1 cellular context compared by ENCODE assay signal in genomic region chr15:75650908-75651809, GRCh38.
TF ChIP-seq lines count a peak whose summit lies in the region.

No MANE protein-coding gene starts in this region.

TF ChIP-seq in K562, 482 proteins besides CTCF, POLR2A, EP300 and RAD21 (continued from another document and continues in another):
- no peak for TF ChIP-seq ZFP36 (IDR thresholded peaks at IDR 0.05; ENCODE audit: low read depth, low read length, partially characterized antibody)
- TF ChIP-seq BACH1 (tag; IDR thresholded peaks at IDR 0.05), result no peak
- TF ChIP-seq U2AF1 (optimal IDR thresholded peaks at IDR 0.05; ENCODE audit: low read depth, low read length), result no peak
- TF ChIP-seq EP400 (IDR thresholded peaks at IDR 0.05), result peak; percentile 82
- no peak for TF ChIP-seq MXD1 (CRISPR knock-in tag; IDR thresholded peaks at IDR 0.05; ENCODE audit: borderline replicate concordance, poor library complexity, severe bottlenecking)
- no peak for TF ChIP-seq ZBTB26 (CRISPR knock-in tag; IDR thresholded peaks at IDR 0.05)
- TF ChIP-seq ZBTB7A (IDR thresholded peaks at IDR 0.05; ENCODE audit: borderline replicate concordance, control insufficient read depth, low read depth, low read length), result peak; percentile 92
- TF ChIP-seq HNRNPUL1 (IDR thresholded peaks at IDR 0.05; ENCODE audit: low read length), result no peak
- TF ChIP-seq ARID1B (IDR thresholded peaks at IDR 0.05), result peak; percentile 90
- no peak; the same call in 1 of the 2 replicates for TF ChIP-seq TARDBP (IDR thresholded peaks at IDR 0.05)
- TF ChIP-seq, protein P1, sequence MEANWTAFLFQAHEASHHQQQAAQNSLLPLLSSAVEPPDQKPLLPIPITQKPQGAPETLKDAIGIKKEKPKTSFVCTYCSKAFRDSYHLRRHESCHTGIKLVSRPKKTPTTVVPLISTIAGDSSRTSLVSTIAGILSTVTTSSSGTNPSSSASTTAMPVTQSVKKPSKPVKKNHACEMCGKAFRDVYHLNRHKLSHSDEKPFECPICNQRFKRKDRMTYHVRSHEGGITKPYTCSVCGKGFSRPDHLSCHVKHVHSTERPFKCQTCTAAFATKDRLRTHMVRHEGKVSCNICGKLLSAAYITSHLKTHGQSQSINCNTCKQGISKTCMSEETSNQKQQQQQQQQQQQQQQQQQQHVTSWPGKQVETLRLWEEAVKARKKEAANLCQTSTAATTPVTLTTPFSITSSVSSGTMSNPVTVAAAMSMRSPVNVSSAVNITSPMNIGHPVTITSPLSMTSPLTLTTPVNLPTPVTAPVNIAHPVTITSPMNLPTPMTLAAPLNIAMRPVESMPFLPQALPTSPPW (CRISPR knock-in tag; IDR thresholded peaks at IDR 0.05), result peak; percentile 68
- peak; percentile 49; the same call in 1 of the 2 replicates for TF ChIP-seq EGR1 (conservative IDR thresholded peaks at IDR 0.05)
- TF ChIP-seq, protein P2, sequence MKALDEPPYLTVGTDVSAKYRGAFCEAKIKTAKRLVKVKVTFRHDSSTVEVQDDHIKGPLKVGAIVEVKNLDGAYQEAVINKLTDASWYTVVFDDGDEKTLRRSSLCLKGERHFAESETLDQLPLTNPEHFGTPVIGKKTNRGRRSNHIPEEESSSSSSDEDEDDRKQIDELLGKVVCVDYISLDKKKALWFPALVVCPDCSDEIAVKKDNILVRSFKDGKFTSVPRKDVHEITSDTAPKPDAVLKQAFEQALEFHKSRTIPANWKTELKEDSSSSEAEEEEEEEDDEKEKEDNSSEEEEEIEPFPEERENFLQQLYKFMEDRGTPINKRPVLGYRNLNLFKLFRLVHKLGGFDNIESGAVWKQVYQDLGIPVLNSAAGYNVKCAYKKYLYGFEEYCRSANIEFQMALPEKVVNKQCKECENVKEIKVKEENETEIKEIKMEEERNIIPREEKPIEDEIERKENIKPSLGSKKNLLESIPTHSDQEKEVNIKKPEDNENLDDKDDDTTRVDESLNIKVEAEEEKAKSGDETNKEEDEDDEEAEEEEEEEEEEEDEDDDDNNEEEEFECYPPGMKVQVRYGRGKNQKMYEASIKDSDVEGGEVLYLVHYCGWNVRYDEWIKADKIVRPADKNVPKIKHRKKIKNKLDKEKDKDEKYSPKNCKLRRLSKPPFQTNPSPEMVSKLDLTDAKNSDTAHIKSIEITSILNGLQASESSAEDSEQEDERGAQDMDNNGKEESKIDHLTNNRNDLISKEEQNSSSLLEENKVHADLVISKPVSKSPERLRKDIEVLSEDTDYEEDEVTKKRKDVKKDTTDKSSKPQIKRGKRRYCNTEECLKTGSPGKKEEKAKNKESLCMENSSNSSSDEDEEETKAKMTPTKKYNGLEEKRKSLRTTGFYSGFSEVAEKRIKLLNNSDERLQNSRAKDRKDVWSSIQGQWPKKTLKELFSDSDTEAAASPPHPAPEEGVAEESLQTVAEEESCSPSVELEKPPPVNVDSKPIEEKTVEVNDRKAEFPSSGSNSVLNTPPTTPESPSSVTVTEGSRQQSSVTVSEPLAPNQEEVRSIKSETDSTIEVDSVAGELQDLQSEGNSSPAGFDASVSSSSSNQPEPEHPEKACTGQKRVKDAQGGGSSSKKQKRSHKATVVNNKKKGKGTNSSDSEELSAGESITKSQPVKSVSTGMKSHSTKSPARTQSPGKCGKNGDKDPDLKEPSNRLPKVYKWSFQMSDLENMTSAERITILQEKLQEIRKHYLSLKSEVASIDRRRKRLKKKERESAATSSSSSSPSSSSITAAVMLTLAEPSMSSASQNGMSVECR (CRISPR knock-in tag; IDR thresholded peaks at IDR 0.05), result peak; percentile 51; the same call in 1 of the 2 replicates
- no peak for TF ChIP-seq ARID3A (IDR thresholded peaks at IDR 0.05; ENCODE audit: borderline replicate concordance, low read depth, low read length)
- no peak for TF ChIP-seq POLR3G (IDR thresholded peaks at IDR 0.05; ENCODE audit: extremely low read depth, insufficient read length, insufficient replicate concordance)
- no peak for TF ChIP-seq ZNF507 (tag; conservative IDR thresholded peaks at IDR 0.05)
- no peak for TF ChIP-seq ZBTB1 (CRISPR knock-in tag; IDR thresholded peaks at IDR 0.05; ENCODE audit: borderline replicate concordance, low read depth)
- TF ChIP-seq ZNF668 (CRISPR knock-in tag; IDR thresholded peaks at IDR 0.05), result no peak
- no peak for TF ChIP-seq ATF4 (CRISPR knock-in tag; IDR thresholded peaks at IDR 0.05)
- no peak for TF ChIP-seq RBM17 (IDR thresholded peaks at IDR 0.05; ENCODE audit: borderline replicate concordance, low read depth, low read length)
- TF ChIP-seq ZFP1 (CRISPR knock-in tag; IDR thresholded peaks at IDR 0.05), result no peak
- TF ChIP-seq CREB3 (tag; conservative IDR thresholded peaks at IDR 0.05; ENCODE audit: low read depth), result no peak
- TF ChIP-seq ZBED1 (IDR thresholded peaks at IDR 0.05), result no peak
- no peak for TF ChIP-seq LARP7 (IDR thresholded peaks at IDR 0.05)
- TF ChIP-seq, protein P3, sequence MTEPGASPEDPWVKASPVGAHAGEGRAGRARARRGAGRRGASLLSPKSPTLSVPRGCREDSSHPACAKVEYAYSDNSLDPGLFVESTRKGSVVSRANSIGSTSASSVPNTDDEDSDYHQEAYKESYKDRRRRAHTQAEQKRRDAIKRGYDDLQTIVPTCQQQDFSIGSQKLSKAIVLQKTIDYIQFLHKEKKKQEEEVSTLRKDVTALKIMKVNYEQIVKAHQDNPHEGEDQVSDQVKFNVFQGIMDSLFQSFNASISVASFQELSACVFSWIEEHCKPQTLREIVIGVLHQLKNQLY (CRISPR knock-in tag; conservative IDR thresholded peaks at IDR 0.05), result no peak
- TF ChIP-seq KAT2B (IDR thresholded peaks at IDR 0.05; ENCODE audit: low read depth, low read length), result no peak
- no peak for TF ChIP-seq ZBTB8A (IDR thresholded peaks at IDR 0.05; ENCODE audit: partially characterized antibody)
- TF ChIP-seq LEF1 (IDR thresholded peaks at IDR 0.05), result peak; percentile 89
- TF ChIP-seq, protein P4, sequence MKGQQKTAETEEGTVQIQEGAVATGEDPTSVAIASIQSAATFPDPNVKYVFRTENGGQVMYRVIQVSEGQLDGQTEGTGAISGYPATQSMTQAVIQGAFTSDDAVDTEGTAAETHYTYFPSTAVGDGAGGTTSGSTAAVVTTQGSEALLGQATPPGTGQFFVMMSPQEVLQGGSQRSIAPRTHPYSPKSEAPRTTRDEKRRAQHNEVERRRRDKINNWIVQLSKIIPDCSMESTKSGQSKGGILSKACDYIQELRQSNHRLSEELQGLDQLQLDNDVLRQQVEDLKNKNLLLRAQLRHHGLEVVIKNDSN (CRISPR knock-in tag; IDR thresholded peaks at IDR 0.05), result no peak
- TF ChIP-seq GTF2A2 (tag; IDR thresholded peaks at IDR 0.05), result no peak
- TF ChIP-seq IRF1 (CRISPR knock-in tag; IDR thresholded peaks at IDR 0.05; ENCODE audit: borderline replicate concordance), result no peak
- peak in 1 of 3 experiments; percentile 35; a peak in 1 of 6 replicates for TF ChIP-seq ZBTB11 (CRISPR knock-in tag; IDR thresholded peaks at IDR 0.05)
- no peak for TF ChIP-seq PBX2 (CRISPR knock-in tag; IDR thresholded peaks at IDR 0.05; ENCODE audit: low read depth)
- TF ChIP-seq PBX2 (tag; conservative IDR thresholded peaks at IDR 0.05; ENCODE audit: low read depth), result no peak
- TF ChIP-seq ZNF77 (CRISPR knock-in tag; IDR thresholded peaks at IDR 0.05), result no peak
- no peak for TF ChIP-seq PTRF (tag; IDR thresholded peaks at IDR 0.05)
- TF ChIP-seq ZNF263 (CRISPR knock-in tag; IDR thresholded peaks at IDR 0.05; ENCODE audit: borderline replicate concordance), result no peak; the same call in 1 of the 2 replicates
- TF ChIP-seq ZNF717 (CRISPR knock-in tag; IDR thresholded peaks at IDR 0.05), result no peak
- no peak for TF ChIP-seq ESRRB (CRISPR knock-in tag; IDR thresholded peaks at IDR 0.05; ENCODE audit: borderline replicate concordance)
- no peak for TF ChIP-seq ZNF785 (CRISPR knock-in tag; IDR thresholded peaks at IDR 0.05)
- no peak for TF ChIP-seq ZNF699 (CRISPR knock-in tag; IDR thresholded peaks at IDR 0.05; ENCODE audit: insufficient replicate concordance)
